ENCODE assay signal across 2 cellular contexts in genomic region chr10:69644658-69645295, GRCh38.
TF ChIP-seq lines count a peak whose summit lies in the region.

No MANE protein-coding gene starts in this region.

TF ChIP-seq in HCT116, 20 proteins besides CTCF, POLR2A, EP300 and RAD21:
- TF ChIP-seq SRF (IDR thresholded peaks at IDR 0.05; ENCODE audit: low read depth) (no peak), YY1 (IDR thresholded peaks at IDR 0.05; ENCODE audit: extremely low read depth, insufficient replicate concordance, low read depth, low read length) (peak; percentile 38)

TF ChIP-seq in GM12878, 131 proteins besides CTCF, POLR2A, EP300 and RAD21:
- no peak for TF ChIP-seq MEF2B (IDR thresholded peaks at IDR 0.05; ENCODE audit: partially characterized antibody, poor library complexity, severe bottlenecking)
- no peak for TF ChIP-seq SMARCA5 (IDR thresholded peaks at IDR 0.05)
- TF ChIP-seq NBN (IDR thresholded peaks at IDR 0.05): no peak
- no peak for TF ChIP-seq RELB (IDR thresholded peaks at IDR 0.05; ENCODE audit: low read depth)
- no peak for TF ChIP-seq FOXK2 (IDR thresholded peaks at IDR 0.05)
- TF ChIP-seq PAX8 (IDR thresholded peaks at IDR 0.05): no peak
- TF ChIP-seq SMC3 (IDR thresholded peaks at IDR 0.05; ENCODE audit: borderline replicate concordance, low read length): peak; percentile 65; the same call in 1 of the 2 replicates
- TF ChIP-seq GABPA (IDR thresholded peaks at IDR 0.05; ENCODE audit: low read depth): no peak
- no peak for TF ChIP-seq E2F8 (IDR thresholded peaks at IDR 0.05; ENCODE audit: low read depth, partially characterized antibody)
- no peak for TF ChIP-seq ATF2 (IDR thresholded peaks at IDR 0.05; ENCODE audit: low read length)
- TF ChIP-seq NR2F1 (conservative IDR thresholded peaks at IDR 0.05): no peak
- TF ChIP-seq YY1 (IDR thresholded peaks at IDR 0.05; ENCODE audit: low read depth, low read length): peak; percentile 79; the same call in 1 of the 2 replicates
- no peak for TF ChIP-seq BCLAF1 (IDR thresholded peaks at IDR 0.05)
